9 cellular contexts compared by ENCODE assay signal in the genomic region with DNA sequence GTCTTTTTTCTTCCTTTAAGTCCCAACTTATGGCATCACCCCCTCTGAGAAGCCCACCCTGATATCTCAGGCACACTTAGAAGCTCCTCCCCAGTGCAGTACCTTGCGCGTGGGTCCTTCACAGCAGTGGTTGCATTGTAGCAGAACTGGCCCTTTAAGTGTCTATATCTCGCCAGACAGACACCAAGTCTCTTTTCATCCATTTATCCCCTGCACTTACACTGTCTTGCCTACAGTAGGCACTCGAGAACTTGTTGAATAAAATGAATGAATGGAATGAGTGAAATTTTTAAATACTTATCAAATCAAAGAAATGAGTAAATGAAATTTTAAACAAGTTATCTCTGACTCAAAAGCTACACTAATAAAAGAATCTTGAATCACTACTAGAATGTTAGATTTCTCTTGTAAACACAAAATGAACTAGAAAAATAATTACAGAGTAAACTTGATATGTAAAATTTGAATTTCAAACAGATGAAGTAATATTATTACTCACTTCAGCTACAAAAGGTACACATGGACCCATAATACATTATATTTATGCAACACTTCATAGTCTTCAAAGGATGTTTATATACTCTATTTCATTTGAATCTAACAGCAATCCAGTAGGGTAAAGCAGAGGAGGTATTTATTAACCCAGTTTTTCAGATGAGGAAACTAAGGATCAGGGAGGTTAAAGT. TPM values are rescaled to one million over a fixed set of nuclear protein-coding genes. Genes with fewer than 3 reads are reported as not detected.
DNase-seq lines count a peak whose midpoint lies in the region; ATAC-seq and TF ChIP-seq lines count a peak whose summit lies in the region.
"Had no signal": no experiment of that assay in that cellular context is flagged by ENCODE, and none has a peak within 500 bp of the region (broad histone marks: within the 10 kb centered on the region; RNA-seq: fewer than 3 reads in every experiment).

No MANE protein-coding gene starts in this region.

- no peaks in the 10 kb centered on the region for H4K20me1 ChIP-seq in DOHH2 (ENCODE audit: control insufficient read depth, insufficient read depth, low read depth, low read length)

- intact Hi-C loops in mucosa of descending colon (cut with DNase I, micrococcal nuclease): no loop called here

- in situ Hi-C loops in astrocyte of the cerebellum (cut with HindIII; ENCODE audit: low sequenced_read_pairs): no loop called here

- no peak overlapping the region for H3K4me2 ChIP-seq in DOHH2 (ENCODE audit: low read length)

- H3K79me2 ChIP-seq in DOHH2 (ENCODE audit: control insufficient read depth, low read length): no peaks in the 10 kb centered on the region

- no peak overlapping the region for H3K4me3 Mint-ChIP-seq in glutamatergic neuron (ENCODE audit: unreplicated experiment)

- peaks cover 2% of the 10 kb centered on the region for H3K27me3 Mint-ChIP-seq in glutamatergic neuron (ENCODE audit: unreplicated experiment)

- TF ChIP-seq CTCF in DOHH2 (IDR thresholded peaks at IDR 0.05; ENCODE audit: low read depth, low read length, poor library complexity, severe bottlenecking) (peak; percentile 50), astrocyte of the cerebellum (IDR thresholded peaks at IDR 0.05; ENCODE audit: low read depth, low read length, missing control alignments) (peak; percentile 49), mucosa of descending colon (IDR thresholded peaks at IDR 0.05) (peak; percentile 47), glutamatergic neuron (IDR thresholded peaks at IDR 0.05; ENCODE audit: partially characterized antibody, unreplicated experiment) (no peak)

- H3K9me3 Mint-ChIP-seq in glutamatergic neuron (ENCODE audit: unreplicated experiment): no peaks in the 10 kb centered on the region

- H3K27me3 ChIP-seq in DOHH2 (ENCODE audit: control insufficient read depth, low read length): no peaks in the 10 kb centered on the region

- H3K36me3 Mint-ChIP-seq in glutamatergic neuron (ENCODE audit: unreplicated experiment): no peaks in the 10 kb centered on the region

- H3F3A ChIP-seq in DOHH2 (ENCODE audit: control insufficient read depth, insufficient read depth): no peaks in the 10 kb centered on the region

- DNase-seq in HPDE6-E6E7 (ENCODE audit: extremely low spot score) (peak; percentile 26), astrocyte of the cerebellum (ENCODE audit: low read depth) (no peak), mucosa of descending colon (peak in 1 of 3 donors; percentile 14), glutamatergic neuron (no peak)
- DNase-seq in effector CD4-positive, alpha-beta T cell: no peak
- DNase-seq in activated T-cell treated with anti-CD3 and anti-CD28 coated beads, Interleukin-2, amount 50 U/mL, for 1 hour: no peak
- DNase-seq: left cardiac atrium had no signal

- no peaks in the 10 kb centered on the region for H3K4me1 Mint-ChIP-seq in glutamatergic neuron (ENCODE audit: low read depth, unreplicated experiment)

- H3K4me3 ChIP-seq in DOHH2 (ENCODE audit: low read length) (no peak overlapping the region), astrocyte of the cerebellum (ENCODE audit: low read depth, low read length) (no peak overlapping the region), mucosa of descending colon (no peak overlapping the region)

- H3K4me1 ChIP-seq in DOHH2 (ENCODE audit: control insufficient read depth, low read length) (no peaks in the 10 kb centered on the region), mucosa of descending colon (ENCODE audit: low read depth) (no peaks in the 10 kb centered on the region)

- H3K27ac ChIP-seq in DOHH2 (ENCODE audit: low read depth, low read length): no peak overlapping the region

- ATAC-seq in mucosa of descending colon (peak; percentile 59), HG03378 (IDR thresholded peaks at IDR 0.05; ENCODE audit: unreplicated experiment) (no peak)

- no peaks in the 10 kb centered on the region for H3K36me3 ChIP-seq in DOHH2 (ENCODE audit: control insufficient read depth, low read length)
- H3K36me3 ChIP-seq in mucosa of descending colon (ENCODE audit: low read depth): no peaks in the 10 kb centered on the region

- H3K9me2 ChIP-seq in DOHH2 (replicated peaks; ENCODE audit: control insufficient read depth, low read length): no peaks in the 10 kb centered on the region

- H3K27ac Mint-ChIP-seq in glutamatergic neuron (ENCODE audit: unreplicated experiment): no peak overlapping the region

- H3K9me3 ChIP-seq in DOHH2 (ENCODE audit: control insufficient read depth, insufficient read depth, low read length) (no peaks in the 10 kb centered on the region), mucosa of descending colon (no peaks in the 10 kb centered on the region)

RNA-seq across cellular contexts. Expression of a gene that starts 54.7 kb away (rescaled TPM):
- 10 to 100 TPM; 29.1 to 59.6 (median 32.4) TPM for total RNA-seq in mucosa of descending colon
- 31.8 TPM for total RNA-seq in glutamatergic neuron (ENCODE audit: unreplicated experiment)
